In the genomic region with DNA sequence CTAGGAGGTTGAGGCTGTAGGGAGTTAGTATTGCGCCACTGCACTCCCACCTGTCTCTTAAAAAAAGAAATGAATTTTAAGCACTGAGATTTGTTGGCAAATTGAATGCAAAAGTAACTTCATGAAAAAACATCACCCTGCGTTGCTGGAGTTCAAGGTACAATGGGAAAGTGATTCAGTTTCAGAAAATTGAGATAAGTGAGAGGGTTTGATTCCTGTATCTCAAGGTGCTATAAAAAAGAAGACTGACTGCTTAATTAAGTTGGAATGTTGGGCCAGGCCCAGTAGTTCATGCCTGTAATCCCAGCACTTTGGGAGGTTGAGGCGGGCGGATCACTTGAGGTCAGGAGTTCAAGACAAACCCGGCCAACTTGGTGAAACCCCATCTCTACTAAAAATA, we compare ENCODE assay signal across 2 cellular contexts.
TF ChIP-seq lines count a peak whose summit lies in the region.

No MANE protein-coding gene starts in this region.

TF ChIP-seq in WTC11, 78 proteins besides CTCF, POLR2A, EP300 and RAD21 (continued from another document):
- TF ChIP-seq SMAD3 (CRISPR knock-in tag; IDR thresholded peaks at IDR 0.05; ENCODE audit: borderline replicate concordance) (no peak), FOXP1 (CRISPR knock-in tag; IDR thresholded peaks at IDR 0.05; ENCODE audit: borderline replicate concordance) (no peak), JAZF1 (CRISPR knock-in tag; IDR thresholded peaks at IDR 0.05) (no peak), FOXK1 (CRISPR knock-in tag; IDR thresholded peaks at IDR 0.05) (no peak), USF2 (CRISPR knock-in tag; IDR thresholded peaks at IDR 0.05) (no peak), NR3C1 (CRISPR knock-in tag; conservative IDR thresholded peaks at IDR 0.05; ENCODE audit: low read depth) (no peak), MAX (CRISPR knock-in tag; IDR thresholded peaks at IDR 0.05) (no peak), PRDM15 (CRISPR knock-in tag; IDR thresholded peaks at IDR 0.05) (no peak)
- TF ChIP-seq, protein P1, sequence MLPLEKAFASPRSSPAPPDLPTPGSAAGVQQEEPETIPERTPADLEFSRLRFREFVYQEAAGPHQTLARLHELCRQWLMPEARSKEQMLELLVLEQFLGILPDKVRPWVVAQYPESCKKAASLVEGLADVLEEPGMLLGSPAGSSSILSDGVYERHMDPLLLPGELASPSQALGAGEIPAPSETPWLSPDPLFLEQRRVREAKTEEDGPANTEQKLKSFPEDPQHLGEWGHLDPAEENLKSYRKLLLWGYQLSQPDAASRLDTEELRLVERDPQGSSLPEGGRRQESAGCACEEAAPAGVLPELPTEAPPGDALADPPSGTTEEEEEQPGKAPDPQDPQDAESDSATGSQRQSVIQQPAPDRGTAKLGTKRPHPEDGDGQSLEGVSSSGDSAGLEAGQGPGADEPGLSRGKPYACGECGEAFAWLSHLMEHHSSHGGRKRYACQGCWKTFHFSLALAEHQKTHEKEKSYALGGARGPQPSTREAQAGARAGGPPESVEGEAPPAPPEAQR (CRISPR knock-in tag; IDR thresholded peaks at IDR 0.05): no peak
- TF ChIP-seq, protein P2, sequence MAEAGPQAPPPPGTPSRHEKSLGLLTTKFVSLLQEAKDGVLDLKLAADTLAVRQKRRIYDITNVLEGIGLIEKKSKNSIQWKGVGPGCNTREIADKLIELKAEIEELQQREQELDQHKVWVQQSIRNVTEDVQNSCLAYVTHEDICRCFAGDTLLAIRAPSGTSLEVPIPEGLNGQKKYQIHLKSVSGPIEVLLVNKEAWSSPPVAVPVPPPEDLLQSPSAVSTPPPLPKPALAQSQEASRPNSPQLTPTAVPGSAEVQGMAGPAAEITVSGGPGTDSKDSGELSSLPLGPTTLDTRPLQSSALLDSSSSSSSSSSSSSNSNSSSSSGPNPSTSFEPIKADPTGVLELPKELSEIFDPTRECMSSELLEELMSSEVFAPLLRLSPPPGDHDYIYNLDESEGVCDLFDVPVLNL (CRISPR knock-in tag; IDR thresholded peaks at IDR 0.05; ENCODE audit: borderline replicate concordance, low read depth): no peak

TF ChIP-seq in SK-N-SH, 30 proteins besides CTCF, POLR2A, EP300 and RAD21 (continued from another document):
- no peak for TF ChIP-seq JUND (IDR thresholded peaks at IDR 0.05)
- TF ChIP-seq FOSL2 (IDR thresholded peaks at IDR 0.05; ENCODE audit: borderline replicate concordance, low read depth): no peak
- TF ChIP-seq FOXM1 (IDR thresholded peaks at IDR 0.05; ENCODE audit: low read depth): no peak
- no peak for TF ChIP-seq FOXJ3 (CRISPR knock-in tag; IDR thresholded peaks at IDR 0.05)
- TF ChIP-seq USF1 (IDR thresholded peaks at IDR 0.05; ENCODE audit: borderline replicate concordance, low read depth): no peak
- TF ChIP-seq, protein P3, sequence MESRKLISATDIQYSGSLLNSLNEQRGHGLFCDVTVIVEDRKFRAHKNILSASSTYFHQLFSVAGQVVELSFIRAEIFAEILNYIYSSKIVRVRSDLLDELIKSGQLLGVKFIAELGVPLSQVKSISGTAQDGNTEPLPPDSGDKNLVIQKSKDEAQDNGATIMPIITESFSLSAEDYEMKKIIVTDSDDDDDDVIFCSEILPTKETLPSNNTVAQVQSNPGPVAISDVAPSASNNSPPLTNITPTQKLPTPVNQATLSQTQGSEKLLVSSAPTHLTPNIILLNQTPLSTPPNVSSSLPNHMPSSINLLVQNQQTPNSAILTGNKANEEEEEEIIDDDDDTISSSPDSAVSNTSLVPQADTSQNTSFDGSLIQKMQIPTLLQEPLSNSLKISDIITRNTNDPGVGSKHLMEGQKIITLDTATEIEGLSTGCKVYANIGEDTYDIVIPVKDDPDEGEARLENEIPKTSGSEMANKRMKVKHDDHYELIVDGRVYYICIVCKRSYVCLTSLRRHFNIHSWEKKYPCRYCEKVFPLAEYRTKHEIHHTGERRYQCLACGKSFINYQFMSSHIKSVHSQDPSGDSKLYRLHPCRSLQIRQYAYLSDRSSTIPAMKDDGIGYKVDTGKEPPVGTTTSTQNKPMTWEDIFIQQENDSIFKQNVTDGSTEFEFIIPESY (IDR thresholded peaks at IDR 0.05; ENCODE audit: borderline replicate concordance, low read depth): no peak
- no peak for TF ChIP-seq TAF1 (IDR thresholded peaks at IDR 0.05; ENCODE audit: borderline replicate concordance, low read depth, low read length)
- TF ChIP-seq GABPA (IDR thresholded peaks at IDR 0.05; ENCODE audit: low read depth): no peak
- no peak for TF ChIP-seq RFX5 (IDR thresholded peaks at IDR 0.05; ENCODE audit: low read length)
- no peak for TF ChIP-seq SMC3 (IDR thresholded peaks at IDR 0.05; ENCODE audit: low read depth, low read length)
- no peak for TF ChIP-seq NFIC (IDR thresholded peaks at IDR 0.05; ENCODE audit: borderline replicate concordance)
- TF ChIP-seq, protein P4, sequence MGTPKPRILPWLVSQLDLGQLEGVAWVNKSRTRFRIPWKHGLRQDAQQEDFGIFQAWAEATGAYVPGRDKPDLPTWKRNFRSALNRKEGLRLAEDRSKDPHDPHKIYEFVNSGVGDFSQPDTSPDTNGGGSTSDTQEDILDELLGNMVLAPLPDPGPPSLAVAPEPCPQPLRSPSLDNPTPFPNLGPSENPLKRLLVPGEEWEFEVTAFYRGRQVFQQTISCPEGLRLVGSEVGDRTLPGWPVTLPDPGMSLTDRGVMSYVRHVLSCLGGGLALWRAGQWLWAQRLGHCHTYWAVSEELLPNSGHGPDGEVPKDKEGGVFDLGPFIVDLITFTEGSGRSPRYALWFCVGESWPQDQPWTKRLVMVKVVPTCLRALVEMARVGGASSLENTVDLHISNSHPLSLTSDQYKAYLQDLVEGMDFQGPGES (IDR thresholded peaks at IDR 0.05; ENCODE audit: low read depth, low read length): no peak
TF ChIP-seq in SK-N-SH: peak in this region for 0.
